ENCODE assay signal across 20 cellular contexts in the genomic region with DNA sequence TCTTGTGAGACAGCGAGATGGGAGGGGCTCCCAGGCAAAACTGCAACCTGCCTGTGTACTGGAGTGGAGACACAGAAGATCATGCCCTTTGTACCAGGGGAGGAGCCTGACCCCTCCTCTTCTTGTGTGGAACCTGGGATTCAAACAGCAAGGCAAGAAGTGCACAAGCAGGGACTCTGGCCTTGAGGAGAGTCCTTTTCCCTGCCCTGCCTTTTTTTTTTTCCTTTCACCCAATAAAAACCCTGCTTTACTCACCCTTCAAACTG.
A peak's percentile ranks its signal among the peaks of the same experiment; 100 is the strongest.
DNase-seq lines count a peak whose midpoint lies in the region; ATAC-seq and TF ChIP-seq lines count a peak whose summit lies in the region.
"Had no signal": no experiment of that assay in that cellular context is flagged by ENCODE, and none has a peak within 500 bp of the region (broad histone marks: within the 10 kb centered on the region; RNA-seq: fewer than 3 reads in every experiment).

No MANE protein-coding gene starts in this region.

- H3K36me3 ChIP-seq in SJSA1: no peaks in the 10 kb centered on the region
- no peaks in the 10 kb centered on the region for H3K36me3 ChIP-seq in transverse colon
- H3K36me3 ChIP-seq: BE2C had no signal

- TF ChIP-seq EP300 in transverse colon (IDR thresholded peaks at IDR 0.05; ENCODE audit: low read depth): no peak

- H3K9me3 ChIP-seq in SJSA1 (replicated peaks) (no peaks in the 10 kb centered on the region), transverse colon (no peaks in the 10 kb centered on the region)
- H3K9me3 ChIP-seq: BE2C had no signal

- POLR2A ChIA-PET in activated CD4-positive, alpha-beta T cell treated with anti-CD3 and anti-CD28 coated beads for 36 hours (lab: Charles Lee): no interaction called here
- POLR2A ChIA-PET in HEK293T (lab: Yijun Ruan, JAX): no interaction called here

- intact Hi-C loops in activated CD4-positive, alpha-beta T cell treated with anti-CD3 and anti-CD28 coated beads for 36 hours (cut with DNase I, micrococcal nuclease): no loop called here
- intact Hi-C loops in left colon (cut with DNase I, micrococcal nuclease) (no loop called here), transverse colon (cut with DNase I; ENCODE audit: low total_unique reads) (no loop called here)

- H3K4me1 Mint-ChIP-seq in activated CD4-positive, alpha-beta T cell treated with anti-CD3 and anti-CD28 coated beads for 36 hours: no peaks in the 10 kb centered on the region
- H3K4me1 Mint-ChIP-seq in activated naive CD8-positive, alpha-beta T cell treated with anti-CD3 and anti-CD28 coated beads for 36 hours: peaks cover 4% of the 10 kb centered on the region

- H3K4me3 ChIP-seq in SJSA1 (no peak overlapping the region), transverse colon (no peak overlapping the region)

- no peak for ATAC-seq in activated CD4-positive, alpha-beta T cell treated with anti-CD3 and anti-CD28 coated beads for 36 hours
- ATAC-seq in left colon: peak; percentile 98
- ATAC-seq: HCT116, Panc1 had no signal

- WGBS in transverse colon (ENCODE audit: low coverage in 1 of 2), 2 donors: 36% methylated on average over 1 of the region's 1 CpG; no CpG with 5 or more reads in 1 of the 2 donors

- H3K27me3 ChIP-seq in SJSA1 (replicated peaks) (no peaks in the 10 kb centered on the region), transverse colon (no peaks in the 10 kb centered on the region)
- H3K27me3 ChIP-seq: BE2C had no signal

- H3K27me3 Mint-ChIP-seq in activated CD4-positive, alpha-beta T cell treated with anti-CD3 and anti-CD28 coated beads for 36 hours: peaks cover 2% of the 10 kb centered on the region
- H3K27me3 Mint-ChIP-seq in activated naive CD8-positive, alpha-beta T cell treated with anti-CD3 and anti-CD28 coated beads for 36 hours: peaks cover 3% of the 10 kb centered on the region
- H3K27me3 Mint-ChIP-seq: CD4-positive, alpha-beta T cell had no signal

- no peak overlapping the region for H3K27ac Mint-ChIP-seq in activated CD4-positive, alpha-beta T cell treated with anti-CD3 and anti-CD28 coated beads for 36 hours
- H3K27ac Mint-ChIP-seq in activated naive CD8-positive, alpha-beta T cell treated with anti-CD3 and anti-CD28 coated beads for 36 hours: no peak overlapping the region
- H3K27ac Mint-ChIP-seq: CD4-positive, alpha-beta T cell had no signal

- in situ Hi-C loops in transverse colon (cut with MboI; ENCODE audit: low pct_ligation_motif_present in 1 of 4, low pct_unique_long_range_greater_than_20kb in 1 of 4, low sequenced_read_pairs in 3 of 4): no loop called here

- H3K36me3 Mint-ChIP-seq in activated CD4-positive, alpha-beta T cell treated with anti-CD3 and anti-CD28 coated beads for 36 hours (ENCODE audit: low read depth): no peaks in the 10 kb centered on the region
- no peaks in the 10 kb centered on the region for H3K36me3 Mint-ChIP-seq in activated naive CD8-positive, alpha-beta T cell treated with anti-CD3 and anti-CD28 coated beads for 36 hours

- TF ChIP-seq POLR2A in transverse colon (IDR thresholded peaks at IDR 0.05): no peak

- peak; percentile 3 for DNase-seq in activated CD4-positive, alpha-beta T cell treated with anti-CD3 and anti-CD28 coated beads for 36 hours
- DNase-seq in activated CD4-positive, alpha-beta T cell treated with anti-CD3 and anti-CD28 coated beads for 48 hours: no peak
- DNase-seq in SJSA1 (ENCODE audit: low read depth in 1 of 2, low spot score in 2 of 2): peak in 1 of 2 experiments; percentile 13
- DNase-seq in left colon: peak; percentile 45 to 64
- peak; percentile 69 for DNase-seq in transverse colon
- DNase-seq in activated effector memory CD4-positive, alpha-beta T cell treated with Interleukin-2 at 50 U/mL for 16 hours: no peak
- DNase-seq in HEK293T (ENCODE audit: extremely low spot score): no peak
- no peak for DNase-seq in activated naive CD8-positive, alpha-beta T cell treated with anti-CD3 and anti-CD28 coated beads for 36 hours
- DNase-seq: 8988T; BE2C; CD4-positive, alpha-beta T cell; DMS79 treated with DMSO at 0.1 percent for 48 hours; NCI-H1092; NCI-H146; NCI-H2081 treated with DMSO at 0.1 percent for 48 hours; NCI-H510A treated with DMSO at 0.1 percent for 48 hours; Right ventricle myocardium superior had no signal

- H3K4me1 ChIP-seq in SJSA1 (replicated peaks): peaks cover 26% of the 10 kb centered on the region
- H3K4me1 ChIP-seq in transverse colon: peaks cover 0 to 15% (median 0%) of the 10 kb centered on the region in 4 donors
- H3K4me1 ChIP-seq: BE2C had no signal

- TF ChIP-seq CTCF in transverse colon (IDR thresholded peaks at IDR 0.05): no peak

- CTCF ChIA-PET in activated CD4-positive, alpha-beta T cell treated with anti-CD3 and anti-CD28 coated beads for 36 hours (lab: Charles Lee): no interaction called here
- CTCF ChIA-PET in HEK293T (lab: Yijun Ruan, JAX): no interaction called here

- peaks cover 2% of the 10 kb centered on the region for H3K9me3 Mint-ChIP-seq in activated CD4-positive, alpha-beta T cell treated with anti-CD3 and anti-CD28 coated beads for 36 hours (ENCODE audit: low read depth)
- peaks cover 6% of the 10 kb centered on the region for H3K9me3 Mint-ChIP-seq in activated naive CD8-positive, alpha-beta T cell treated with anti-CD3 and anti-CD28 coated beads for 36 hours
- H3K9me3 Mint-ChIP-seq: CD4-positive, alpha-beta T cell had no signal

- H3K4me3 Mint-ChIP-seq in activated CD4-positive, alpha-beta T cell treated with anti-CD3 and anti-CD28 coated beads for 36 hours: no peak overlapping the region
- H3K4me3 Mint-ChIP-seq in activated naive CD8-positive, alpha-beta T cell treated with anti-CD3 and anti-CD28 coated beads for 36 hours: no peak overlapping the region
- H3K4me3 Mint-ChIP-seq: CD4-positive, alpha-beta T cell had no signal

- H3K27ac ChIP-seq in SJSA1 (peak overlapping the region; percentile 35), transverse colon (peak overlapping the region in 3 of 4 donors; percentile 6 to 57 (median 12))
- H3K27ac ChIP-seq: KMS-11 had no signal

TF ChIP-seq in HEK293T, 16 proteins besides CTCF, POLR2A, EP300 and RAD21:
- TF ChIP-seq TARDBP (IDR thresholded peaks at IDR 0.05) (no peak), CTBP1 (IDR thresholded peaks at IDR 0.05; ENCODE audit: borderline replicate concordance) (no peak), ELF4 (IDR thresholded peaks at IDR 0.05) (no peak), HDGF (IDR thresholded peaks at IDR 0.05; ENCODE audit: borderline replicate concordance) (no peak), SUZ12 (IDR thresholded peaks at IDR 0.05) (no peak), FOXM1 (IDR thresholded peaks at IDR 0.05; ENCODE audit: borderline replicate concordance) (no peak), SP1 (IDR thresholded peaks at IDR 0.05) (no peak), FOXK2 (IDR thresholded peaks at IDR 0.05) (no peak), BHLHE40 (IDR thresholded peaks at IDR 0.05; ENCODE audit: borderline replicate concordance) (no peak), ARNT (IDR thresholded peaks at IDR 0.05) (no peak), ZNF384 (IDR thresholded peaks at IDR 0.05) (no peak), L3MBTL2 (conservative IDR thresholded peaks at IDR 0.05) (no peak), LEF1 (IDR thresholded peaks at IDR 0.05; ENCODE audit: borderline replicate concordance) (no peak), NFRKB (IDR thresholded peaks at IDR 0.05) (no peak), FOXA1 (IDR thresholded peaks at IDR 0.05) (no peak)
- TF ChIP-seq, protein P1, sequence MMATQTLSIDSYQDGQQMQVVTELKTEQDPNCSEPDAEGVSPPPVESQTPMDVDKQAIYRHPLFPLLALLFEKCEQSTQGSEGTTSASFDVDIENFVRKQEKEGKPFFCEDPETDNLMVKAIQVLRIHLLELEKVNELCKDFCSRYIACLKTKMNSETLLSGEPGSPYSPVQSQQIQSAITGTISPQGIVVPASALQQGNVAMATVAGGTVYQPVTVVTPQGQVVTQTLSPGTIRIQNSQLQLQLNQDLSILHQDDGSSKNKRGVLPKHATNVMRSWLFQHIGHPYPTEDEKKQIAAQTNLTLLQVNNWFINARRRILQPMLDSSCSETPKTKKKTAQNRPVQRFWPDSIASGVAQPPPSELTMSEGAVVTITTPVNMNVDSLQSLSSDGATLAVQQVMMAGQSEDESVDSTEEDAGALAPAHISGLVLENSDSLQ (IDR thresholded peaks at IDR 0.05): no peak
TF ChIP-seq in HEK293T: peak in this region for 0.

Comparison
In these comparisons a context has a peak if more than half of its experiments do, and no peak if none do; other contexts are left out.
1. DNase-seq: peak in activated CD4-positive, alpha-beta T cell treated with anti-CD3 and anti-CD28 coated beads for 36 hours (single experiment), left colon (2 of 2) and transverse colon (single experiment); none in activated CD4-positive, alpha-beta T cell treated with anti-CD3 and anti-CD28 coated beads for 48 hours (single experiment), activated effector memory CD4-positive, alpha-beta T cell treated with Interleukin-2 at 50 U/mL for 16 hours (single experiment), HEK293T (single experiment) and activated naive CD8-positive, alpha-beta T cell treated with anti-CD3 and anti-CD28 coated beads for 36 hours (single experiment).